Comparison of ENCODE assay signal across 16 cellular contexts in genomic region chr3:100879445-100879844, GRCh38.
DNase-seq lines count a peak whose midpoint lies in the region; ATAC-seq and TF ChIP-seq lines count a peak whose summit lies in the region.
"Had no signal": no experiment of that assay in that cellular context is flagged by ENCODE, and none has a peak within 500 bp of the region (broad histone marks: within the 10 kb centered on the region; RNA-seq: fewer than 3 reads in every experiment).

No MANE protein-coding gene starts in this region.

- TF ChIP-seq CTCF in left ventricle myocardium inferior (IDR thresholded peaks at IDR 0.05; ENCODE audit: borderline replicate concordance) (no peak), esophagus muscularis mucosa (IDR thresholded peaks at IDR 0.05) (no peak), suprapubic skin (IDR thresholded peaks at IDR 0.05) (no peak), GM13976 (IDR thresholded peaks at IDR 0.05; ENCODE audit: borderline replicate concordance, control extremely low read depth, extremely low read depth, insufficient read depth, missing control alignments) (no peak)

- H3K27me3 ChIP-seq in left ventricle myocardium inferior (ENCODE audit: low read depth) (no peaks in the 10 kb centered on the region), esophagus muscularis mucosa (no peaks in the 10 kb centered on the region), suprapubic skin (no peaks in the 10 kb centered on the region)
- H3K27me3 ChIP-seq: BE2C had no signal

- ATAC-seq in left ventricle myocardium superior: no peak
- ATAC-seq: HepG2 had no signal

- no peaks in the 10 kb centered on the region for H3K9me3 ChIP-seq in left ventricle myocardium inferior (replicated peaks)
- no peaks in the 10 kb centered on the region for H3K9me3 ChIP-seq in esophagus muscularis mucosa
- H3K9me3 ChIP-seq in suprapubic skin: no peaks in the 10 kb centered on the region
- H3K9me3 ChIP-seq: BE2C had no signal

- TF ChIP-seq EP300 in esophagus muscularis mucosa (IDR thresholded peaks at IDR 0.05) (no peak), suprapubic skin (IDR thresholded peaks at IDR 0.05) (no peak)

- no peak overlapping the region for H3K4me3 ChIP-seq in left ventricle myocardium inferior
- no peak overlapping the region for H3K4me3 ChIP-seq in esophagus muscularis mucosa
- H3K4me3 ChIP-seq in suprapubic skin: no peak overlapping the region

- TF ChIP-seq POLR2A in esophagus muscularis mucosa (IDR thresholded peaks at IDR 0.05; ENCODE audit: low read depth): no peak
- TF ChIP-seq POLR2A in suprapubic skin (IDR thresholded peaks at IDR 0.05): no peak

- intact Hi-C loops in left ventricle myocardium inferior (cut with micrococcal nuclease): no loop called here
- intact Hi-C loops in left ventricle myocardium superior (cut with micrococcal nuclease): no loop called here
- intact Hi-C loops in esophagus muscularis mucosa (cut with DNase I): no loop called here

- H3K36me3 ChIP-seq in left ventricle myocardium inferior (no peaks in the 10 kb centered on the region), esophagus muscularis mucosa (no peaks in the 10 kb centered on the region), suprapubic skin (no peaks in the 10 kb centered on the region)
- H3K36me3 ChIP-seq: BE2C had no signal

- peak overlapping the region; percentile 56 for H3K27ac ChIP-seq in left ventricle myocardium inferior (replicated peaks)
- H3K27ac ChIP-seq in esophagus muscularis mucosa (replicated peaks in 1 of 4): peak overlapping the region; percentile 13 to 65 (median 46)
- H3K27ac ChIP-seq in suprapubic skin: peak overlapping the region; percentile 70
- H3K27ac ChIP-seq: C4-2B had no signal

- WGBS in esophagus muscularis mucosa: 49% methylated on average over 2 of the region's 2 CpGs
- WGBS in suprapubic skin: 57% methylated on average over 2 of the region's 2 CpGs

- in situ Hi-C loops in GM13976 (cut with MboI; ENCODE audit: low sequenced_read_pairs, unreplicated experiment): no loop called here

- peaks cover 36% of the 10 kb centered on the region for H3K4me1 ChIP-seq in left ventricle myocardium inferior
- peaks cover 0 to 31% (median 28%) of the 10 kb centered on the region in 4 donors for H3K4me1 ChIP-seq in esophagus muscularis mucosa
- H3K4me1 ChIP-seq in suprapubic skin: peaks cover 18% of the 10 kb centered on the region

- DNase-seq in left ventricle myocardium inferior: no peak
- no peak for DNase-seq in left ventricle myocardium superior
- DNase-seq in esophagus muscularis mucosa (ENCODE audit: extremely low spot score): no peak
- DNase-seq in myocyte (ENCODE audit: low read depth): peak; percentile 22
- no peak for DNase-seq in suprapubic skin (ENCODE audit: low spot score in 2 of 2)
- DNase-seq in nucleus accumbens (lab: John Stamatoyannopoulos, UW): no peak
- DNase-seq in DMS79 treated with DMSO at 0.1 percent for 48 hours (lab: John Stamatoyannopoulos, UW): no peak
- DNase-seq in GM13976 (ENCODE audit: low spot score): no peak
- DNase-seq: CD4-positive, alpha-beta memory T cell; DND-41; GDM1; HCEC 1CT; HFFc6 had no signal
